1 cellular context compared by ENCODE assay signal in genomic region chr17:78127240-78127887, GRCh38.
A peak's percentile ranks its signal among the peaks of the same experiment; 100 is the strongest.
TF ChIP-seq lines count a peak whose summit lies in the region.

No MANE protein-coding gene starts in this region.

TF ChIP-seq in HepG2, 621 proteins besides CTCF, POLR2A, EP300 and RAD21 (continued from another document and continues in another):
- TF ChIP-seq ZBTB43 (CRISPR knock-in tag; conservative IDR thresholded peaks at IDR 0.05) (0 out of 2 replicates have a peak, but pooled peaks have one; percentile 7), AGO1 (IDR thresholded peaks at IDR 0.05; ENCODE audit: low read depth, low read length, poor library complexity, severe bottlenecking) (peak; percentile 56), HES4 (CRISPR knock-in tag; IDR thresholded peaks at IDR 0.05; ENCODE audit: borderline replicate concordance) (no peak), HNF4A (CRISPR knock-in tag; IDR thresholded peaks at IDR 0.05) (peak; percentile 61), BHLHE40 (IDR thresholded peaks at IDR 0.05; ENCODE audit: low read length) (no peak), ZNF691 (CRISPR knock-in tag; IDR thresholded peaks at IDR 0.05; ENCODE audit: borderline replicate concordance, low read depth) (0 out of 2 replicates have a peak, but pooled peaks have one; percentile 81), ZNF264 (CRISPR knock-in tag; IDR thresholded peaks at IDR 0.05) (no peak), ZZZ3 (CRISPR knock-in tag; IDR thresholded peaks at IDR 0.05; ENCODE audit: borderline replicate concordance) (peak; percentile 59; the same call in 1 of the 2 replicates), DPF2 (CRISPR knock-in tag; IDR thresholded peaks at IDR 0.05; ENCODE audit: borderline replicate concordance, low read depth) (peak; percentile 69; the same call in 1 of the 2 replicates), TBL1XR1 (IDR thresholded peaks at IDR 0.05; ENCODE audit: borderline replicate concordance, low read length, partially characterized antibody) (no peak), SP2 (CRISPR knock-in tag; IDR thresholded peaks at IDR 0.05) (no peak), ZNF253 (CRISPR knock-in tag; IDR thresholded peaks at IDR 0.05; ENCODE audit: borderline replicate concordance) (no peak; the same call in 1 of the 2 replicates), ZMYM4 (CRISPR knock-in tag; IDR thresholded peaks at IDR 0.05) (0 out of 2 replicates have a peak, but pooled peaks have one; percentile 12), ZNF740 (CRISPR knock-in tag; IDR thresholded peaks at IDR 0.05) (peak; percentile 89), ZNF543 (CRISPR knock-in tag; IDR thresholded peaks at IDR 0.05) (no peak; the same call in 1 of the 2 replicates), TCF7L2 (IDR thresholded peaks at IDR 0.05; ENCODE audit: low read depth, low read length) (no peak), ZNF629 (CRISPR knock-in tag; conservative IDR thresholded peaks at IDR 0.05) (0 out of 2 replicates have a peak, but pooled peaks have one; percentile 3), ZC3H13 (CRISPR knock-in tag; IDR thresholded peaks at IDR 0.05) (peak; percentile 79; the same call in 1 of the 2 replicates), ZNF441 (CRISPR knock-in tag; IDR thresholded peaks at IDR 0.05; ENCODE audit: borderline replicate concordance) (peak; percentile 59; the same call in 1 of the 2 replicates), ZFP1 (CRISPR knock-in tag; IDR thresholded peaks at IDR 0.05) (no peak), ELK4 (CRISPR knock-in tag; IDR thresholded peaks at IDR 0.05; ENCODE audit: borderline replicate concordance) (no peak), ZNF275 (CRISPR knock-in tag; IDR thresholded peaks at IDR 0.05; ENCODE audit: borderline replicate concordance) (0 out of 2 replicates have a peak, but pooled peaks have one; percentile 10), TFE3 (CRISPR knock-in tag; IDR thresholded peaks at IDR 0.05) (peak; percentile 79), ATF1 (CRISPR knock-in tag; IDR thresholded peaks at IDR 0.05) (no peak), ZNF614 (CRISPR knock-in tag; IDR thresholded peaks at IDR 0.05; ENCODE audit: borderline replicate concordance) (peak; percentile 25; the same call in 1 of the 2 replicates), ZNF709 (CRISPR knock-in tag; IDR thresholded peaks at IDR 0.05) (no peak), PAX8 (CRISPR knock-in tag; IDR thresholded peaks at IDR 0.05; ENCODE audit: borderline replicate concordance) (no peak), ZNF263 (CRISPR knock-in tag; IDR thresholded peaks at IDR 0.05) (peak; percentile 55; the same call in 1 of the 2 replicates), KAT8 (CRISPR knock-in tag; IDR thresholded peaks at IDR 0.05) (peak; percentile 78), NR2F1 (CRISPR knock-in tag; IDR thresholded peaks at IDR 0.05) (peak; percentile 59 to 75; a peak in 3 of 4 replicates), CAMTA2 (CRISPR knock-in tag; IDR thresholded peaks at IDR 0.05; ENCODE audit: borderline replicate concordance) (no peak), ZNF646 (CRISPR knock-in tag; IDR thresholded peaks at IDR 0.05) (no peak), SMAD3 (CRISPR knock-in tag; IDR thresholded peaks at IDR 0.05) (no peak), KDM2A (CRISPR knock-in tag; IDR thresholded peaks at IDR 0.05; ENCODE audit: borderline replicate concordance, low read depth) (no peak; the same call in 1 of the 2 replicates), ZMYM2 (CRISPR knock-in tag; IDR thresholded peaks at IDR 0.05) (0 out of 2 replicates have a peak, but pooled peaks have one; percentile 10), RBM39 (IDR thresholded peaks at IDR 0.05; ENCODE audit: low read depth, low read length, poor library complexity, severe bottlenecking) (no peak), NFAT5 (CRISPR knock-in tag; IDR thresholded peaks at IDR 0.05) (no peak), HOXA7 (CRISPR knock-in tag; IDR thresholded peaks at IDR 0.05) (no peak), DMTF1 (CRISPR knock-in tag; IDR thresholded peaks at IDR 0.05) (no peak), FOXK1 (CRISPR knock-in tag; IDR thresholded peaks at IDR 0.05; ENCODE audit: borderline replicate concordance, low read depth) (peak; percentile 25; the same call in 1 of the 2 replicates)
